ENCODE assay signal across 2 cellular contexts in genomic region chr5:81544351-81545001, GRCh38.
TF ChIP-seq lines count a peak whose summit lies in the region.

No MANE protein-coding gene starts in this region.

TF ChIP-seq in IMR-90, 13 proteins besides CTCF, POLR2A, EP300 and RAD21:
- TF ChIP-seq USF2 (IDR thresholded peaks at IDR 0.05; ENCODE audit: low read depth, low read length) = peak; percentile 53; the same call in 1 of the 2 replicates
- no peak for TF ChIP-seq RCOR1 (IDR thresholded peaks at IDR 0.05; ENCODE audit: insufficient replicate concordance, low read length)
- TF ChIP-seq CEBPB (IDR thresholded peaks at IDR 0.05; ENCODE audit: low read depth, low read length) = no peak
- TF ChIP-seq BHLHE40 (IDR thresholded peaks at IDR 0.05; ENCODE audit: low read depth, low read length) = no peak
- no peak for TF ChIP-seq ELK1 (IDR thresholded peaks at IDR 0.05; ENCODE audit: borderline replicate concordance, low read depth, low read length)

TF ChIP-seq in HepG2, 621 proteins besides CTCF, POLR2A, EP300 and RAD21:
- TF ChIP-seq STAT5B (CRISPR knock-in tag; IDR thresholded peaks at IDR 0.05) (no peak), ZNF143 (CRISPR knock-in tag; IDR thresholded peaks at IDR 0.05) (peak; percentile 78), SKI (IDR thresholded peaks at IDR 0.05; ENCODE audit: partially characterized antibody) (no peak), USF2 (IDR thresholded peaks at IDR 0.05; ENCODE audit: low read depth, low read length) (no peak), USF2 (CRISPR knock-in tag; IDR thresholded peaks at IDR 0.05; ENCODE audit: borderline replicate concordance) (peak; percentile 63; the same call in 1 of the 2 replicates), THAP11 (CRISPR knock-in tag; IDR thresholded peaks at IDR 0.05) (peak; percentile 92)
